In the genomic region with DNA sequence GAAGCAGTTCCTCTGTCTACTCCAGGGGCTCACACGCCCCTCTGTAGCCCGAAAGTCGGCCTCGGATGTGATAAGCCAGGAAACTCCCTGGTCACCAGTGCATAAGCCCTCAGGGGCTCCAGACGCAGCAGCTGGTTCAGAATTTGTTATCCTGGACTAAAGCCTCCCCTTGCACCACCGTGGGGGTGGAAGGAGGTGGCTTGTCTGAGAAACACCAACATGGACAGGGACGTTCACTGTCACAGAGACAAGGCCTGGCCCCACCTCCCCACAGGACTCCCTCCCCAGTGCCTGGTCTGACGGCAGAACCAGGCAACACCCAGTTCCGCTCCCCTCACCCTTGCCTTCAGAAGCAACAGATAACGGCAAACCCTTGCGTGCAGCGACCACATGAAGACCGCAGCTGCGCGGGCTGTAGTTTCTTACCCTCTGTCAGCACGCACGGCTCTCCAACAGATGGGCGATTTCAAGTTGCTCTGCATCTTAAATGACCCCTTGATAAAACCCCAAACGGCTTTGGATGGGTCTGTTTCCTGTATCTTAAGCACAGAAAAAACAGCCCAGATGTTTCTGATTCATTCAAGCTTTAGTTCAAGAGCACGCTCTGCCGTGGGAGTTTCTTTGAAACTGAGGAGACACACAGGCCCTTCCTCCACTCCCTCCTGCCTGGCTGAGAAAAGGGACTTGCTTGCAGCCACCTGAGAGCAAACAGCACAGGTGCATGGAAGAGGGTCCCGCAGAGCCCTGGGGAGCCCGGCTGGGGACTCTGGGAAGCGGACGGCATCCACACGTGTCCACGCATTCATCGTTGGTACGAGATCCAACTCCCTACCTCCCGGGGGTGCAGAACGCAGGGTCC, we compare ENCODE assay signal across 8 cellular contexts. TPM values are rescaled to one million over a fixed set of nuclear protein-coding genes. Genes with fewer than 3 reads are reported as not detected.
DNase-seq lines count a peak whose midpoint lies in the region; ATAC-seq, FAIRE-seq and TF ChIP-seq lines count a peak whose summit lies in the region.

No MANE protein-coding gene starts in this region.

- peaks cover 0 to 1% (median 0%) of the 10 kb centered on the region in 6 donors for H3K9me3 Mint-ChIP-seq in immature natural killer cell

- H3K36me3 ChIP-seq in colonic mucosa, result no peaks in the 10 kb centered on the region

- intact Hi-C loops in colonic mucosa (cut with DNase I), result no loop called here

- H3K27me3 ChIP-seq in colonic mucosa, result no peaks in the 10 kb centered on the region

- H3K4me3 Mint-ChIP-seq in immature natural killer cell, result peak overlapping the region; percentile 35 to 81 (median 68)

- peak overlapping the region in 1 of 2 donors; percentile 12 for H3K9ac ChIP-seq in colonic mucosa (ENCODE audit: low read depth in 2 of 2, low read length in 2 of 2)

- H3K4me1 ChIP-seq in colonic mucosa, result no peaks in the 10 kb centered on the region

- H3K27ac ChIP-seq in colonic mucosa, result no peak overlapping the region

- peak; percentile 47 for DNase-seq in AG08395 (ENCODE audit: low spot score)
- peak; percentile 78 for DNase-seq in activated CD8-positive, alpha-beta memory T cell treated with anti-CD3 and anti-CD28 coated beads, Interleukin-2, amount 50 U/mL, for 48 hours
- DNase-seq in immature natural killer cell, result peak; percentile 57 to 73 (median 71)
- no peak for DNase-seq in HTR-8/SVneo (ENCODE audit: insufficient read length, low spot score)
- DNase-seq in NCI-H510A treated with DMSO at 0.1 percent for 48 hours (lab: John Stamatoyannopoulos, UW), result no peak
- DNase-seq in colonic mucosa, result no peak

- no peak for FAIRE-seq in HTR-8/SVneo (lab: Jason Lieb, UNC)

- no peaks in the 10 kb centered on the region for H3K9me3 ChIP-seq in colonic mucosa

- no peaks in the 10 kb centered on the region for H3K36me3 Mint-ChIP-seq in immature natural killer cell

- ATAC-seq in GM19438 (IDR thresholded peaks at IDR 0.05; ENCODE audit: low read depth, unreplicated experiment) (peak; percentile 89), HG03520 (IDR thresholded peaks at IDR 0.05; ENCODE audit: unreplicated experiment) (peak; percentile 84)

- no peak overlapping the region for H3K4me3 ChIP-seq in colonic mucosa

- peak overlapping the region; percentile 69 to 93 (median 82) for H3K27ac Mint-ChIP-seq in immature natural killer cell

- peaks cover 18 to 21% of the 10 kb centered on the region in 2 donors for H3K4me1 Mint-ChIP-seq in immature natural killer cell

- TF ChIP-seq CTCF in colonic mucosa (IDR thresholded peaks at IDR 0.05), result no peak

- peaks cover 12 to 25% (median 16%) of the 10 kb centered on the region in 3 donors for H3K27me3 Mint-ChIP-seq in immature natural killer cell (ENCODE audit: low read depth in 3 of 3)

RNA-seq across cellular contexts. Expression of a gene that starts 44.7 kb away (rescaled TPM):
- polyA plus RNA-seq in immature natural killer cell, result not detected
- 1 to 10 TPM in 1 of 2 donors, under 1 TPM in 1; 0.94 to 1.9 TPM for total RNA-seq in colonic mucosa

Comparison
In these comparisons a context has a peak if more than half of its experiments do, and no peak if none do; other contexts are left out.
1. DNase-seq: peak in AG08395 (single experiment), activated CD8-positive, alpha-beta memory T cell treated with anti-CD3 and anti-CD28 coated beads, Interleukin-2, amount 50 U/mL, for 48 hours (single experiment) and immature natural killer cell (3 of 3); none in HTR-8/SVneo (single experiment), NCI-H510A treated with DMSO at 0.1 percent for 48 hours (single experiment) and colonic mucosa (single experiment).